In genomic region chr12:62190921-62191746, GRCh38 we compare ENCODE assay signal across 8 cellular contexts.
DNase-seq lines count a peak whose midpoint lies in the region; ATAC-seq and TF ChIP-seq lines count a peak whose summit lies in the region.

No MANE protein-coding gene starts in this region.

- H3K9me3 Mint-ChIP-seq in activated T-helper 2 cell treated with anti-CD3 and anti-CD28 coated beads, Interferon-gamma antibody, Interleukin-2, Interleukin-4, amounts not matched to agents 10 μg/mL and 5 μg/mL and 100 μg/mL, durations not matched to agents 14 hours and 24 hours and 36 hours, result no peaks in the 10 kb centered on the region

- ATAC-seq in left ventricle myocardium superior (peak; percentile 46), HG03135 (IDR thresholded peaks at IDR 0.05; ENCODE audit: unreplicated experiment) (no peak), GM21723 (IDR thresholded peaks at IDR 0.05; ENCODE audit: unreplicated experiment) (no peak)

- TF ChIP-seq CTCF in GM13976 (IDR thresholded peaks at IDR 0.05; ENCODE audit: borderline replicate concordance, control extremely low read depth, extremely low read depth, insufficient read depth, missing control alignments), result no peak
- TF ChIP-seq CTCF in retinal pigment epithelial cell (conservative IDR thresholded peaks at IDR 0.05; ENCODE audit: low read depth, low read length), result no peak

- peaks cover 19% of the 10 kb centered on the region for H3K4me1 Mint-ChIP-seq in activated T-helper 2 cell treated with anti-CD3 and anti-CD28 coated beads, Interferon-gamma antibody, Interleukin-2, Interleukin-4, amounts not matched to agents 10 μg/mL and 5 μg/mL and 100 μg/mL, durations not matched to agents 14 hours and 24 hours and 36 hours (ENCODE audit: low read depth)

- intact Hi-C loops in activated T-helper 2 cell treated with anti-CD3 and anti-CD28 coated beads, Interferon-gamma antibody, Interleukin-2, Interleukin-4, amounts not matched to agents 10 μg/mL and 5 μg/mL and 100 μg/mL, durations not matched to agents 14 hours and 24 hours and 36 hours (cut with micrococcal nuclease), result loop anchor here (5.0 kb wide), 1 partner anchor 69 kb away; no protein-coding TSS in a partner anchor
- intact Hi-C loops in left ventricle myocardium superior (cut with micrococcal nuclease), result no loop called here

- peaks cover 60% of the 10 kb centered on the region for H3K27me3 Mint-ChIP-seq in activated T-helper 2 cell treated with anti-CD3 and anti-CD28 coated beads, Interferon-gamma antibody, Interleukin-2, Interleukin-4, amounts not matched to agents 10 μg/mL and 5 μg/mL and 100 μg/mL, durations not matched to agents 14 hours and 24 hours and 36 hours (ENCODE audit: low read depth)

- in situ Hi-C loops in GM13976 (cut with MboI; ENCODE audit: low sequenced_read_pairs, unreplicated experiment), result no loop called here

- no peaks in the 10 kb centered on the region for H3K36me3 Mint-ChIP-seq in activated T-helper 2 cell treated with anti-CD3 and anti-CD28 coated beads, Interferon-gamma antibody, Interleukin-2, Interleukin-4, amounts not matched to agents 10 μg/mL and 5 μg/mL and 100 μg/mL, durations not matched to agents 14 hours and 24 hours and 36 hours (ENCODE audit: low read depth)

- H3K4me3 Mint-ChIP-seq in activated T-helper 2 cell treated with anti-CD3 and anti-CD28 coated beads, Interferon-gamma antibody, Interleukin-2, Interleukin-4, amounts not matched to agents 10 μg/mL and 5 μg/mL and 100 μg/mL, durations not matched to agents 14 hours and 24 hours and 36 hours (ENCODE audit: low read depth), result peak overlapping the region; percentile 75

- H3K27ac Mint-ChIP-seq in activated T-helper 2 cell treated with anti-CD3 and anti-CD28 coated beads, Interferon-gamma antibody, Interleukin-2, Interleukin-4, amounts not matched to agents 10 μg/mL and 5 μg/mL and 100 μg/mL, durations not matched to agents 14 hours and 24 hours and 36 hours, result no peak overlapping the region

- peak overlapping the region; percentile 50 for H3K4me3 ChIP-seq in retinal pigment epithelial cell (ENCODE audit: low read length)

- peak; percentile 29 for DNase-seq in GM13976 (ENCODE audit: low spot score)
- DNase-seq in activated T-helper 2 cell treated with anti-CD3 and anti-CD28 coated beads, Interferon-gamma antibody, Interleukin-2, Interleukin-4, amounts not matched to agents 10 μg/mL and 5 μg/mL and 100 μg/mL, durations not matched to agents 14 hours and 24 hours and 36 hours (ENCODE audit: low spot score), result no peak
- peak; percentile 37 for DNase-seq in left ventricle myocardium superior
- no peak for DNase-seq in retinal pigment epithelial cell (ENCODE audit: low read depth)
- DNase-seq in NCI-H526 (lab: John Stamatoyannopoulos, UW), result no peak
- DNase-seq in dedifferentiated amniotic fluid mesenchymal stem cell (ENCODE audit: extremely low spot score), result no peak

Comparison
In these comparisons a context has a peak if more than half of its experiments do, and no peak if none do; other contexts are left out.
1. DNase-seq: peak in GM13976 (single experiment) and left ventricle myocardium superior (single experiment); none in activated T-helper 2 cell treated with anti-CD3 and anti-CD28 coated beads, Interferon-gamma antibody, Interleukin-2, Interleukin-4, amounts not matched to agents 10 μg/mL and 5 μg/mL and 100 μg/mL, durations not matched to agents 14 hours and 24 hours and 36 hours (single experiment), retinal pigment epithelial cell (single experiment), NCI-H526 (0 of 2) and dedifferentiated amniotic fluid mesenchymal stem cell (single experiment).